ENCODE assay signal across 1 cellular context in the genomic region with DNA sequence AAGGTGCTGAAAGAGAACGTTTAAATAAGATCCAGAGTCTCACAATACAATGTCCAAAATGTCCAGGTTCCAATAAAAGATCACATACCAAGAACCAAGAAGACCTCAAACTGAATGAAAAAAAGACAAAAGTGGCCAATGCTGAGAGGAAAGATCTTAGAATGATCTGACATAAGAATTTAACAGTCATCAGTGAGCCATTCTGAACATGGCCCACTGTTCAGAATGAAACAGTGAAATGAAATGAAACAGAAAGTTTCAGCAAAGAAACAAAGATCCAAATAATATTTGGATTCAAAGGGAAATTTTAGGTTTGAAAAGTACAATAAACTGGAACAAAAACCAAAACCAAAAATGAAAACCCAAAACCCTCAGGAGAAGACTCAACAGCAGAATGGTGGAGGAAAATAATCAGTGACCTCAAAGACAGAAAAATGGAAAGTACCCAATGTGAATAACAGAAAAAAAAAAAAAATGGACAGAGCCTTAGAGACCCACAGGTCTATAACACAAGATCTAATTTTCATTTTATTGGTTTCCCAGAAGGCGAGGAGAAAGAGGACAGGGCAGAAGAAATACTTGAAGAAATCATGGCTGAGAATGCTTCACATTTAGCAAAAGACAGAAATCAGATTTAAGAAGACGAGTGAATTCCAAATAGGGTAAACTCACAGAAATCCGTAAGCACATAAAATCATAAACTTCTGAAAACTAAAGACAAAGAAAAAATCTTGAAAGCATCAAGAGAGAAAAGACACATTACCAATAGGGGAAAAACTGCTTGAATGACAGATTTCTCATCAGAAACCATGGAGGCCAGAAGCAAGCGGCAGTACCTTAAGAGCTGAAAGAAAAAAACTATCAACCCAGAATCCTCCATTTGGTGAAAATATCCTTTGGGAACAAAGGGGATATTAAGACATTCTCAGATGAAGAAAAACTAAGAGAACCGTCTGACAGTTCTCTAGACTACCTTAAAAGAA.
TF ChIP-seq lines count a peak whose summit lies in the region.

No MANE protein-coding gene starts in this region.

TF ChIP-seq in GM12878, 131 proteins besides CTCF, POLR2A, EP300 and RAD21 (continued from another document and continues in another):
- no peak for TF ChIP-seq E2F8 (IDR thresholded peaks at IDR 0.05; ENCODE audit: low read depth, partially characterized antibody)
- TF ChIP-seq SMAD1 (IDR thresholded peaks at IDR 0.05; ENCODE audit: low read depth, partially characterized antibody): no peak
- TF ChIP-seq POLR2AphosphoS2 (IDR thresholded peaks at IDR 0.05; ENCODE audit: low read depth, low read length): no peak
- no peak for TF ChIP-seq ASH2L (IDR thresholded peaks at IDR 0.05; ENCODE audit: borderline replicate concordance, low read depth)
- no peak for TF ChIP-seq SKIL (IDR thresholded peaks at IDR 0.05; ENCODE audit: low read depth, poor library complexity, severe bottlenecking)
- TF ChIP-seq JUNB (IDR thresholded peaks at IDR 0.05): peak; percentile 26; the same call in 1 of the 2 replicates
- TF ChIP-seq TAF1 (IDR thresholded peaks at IDR 0.05; ENCODE audit: borderline replicate concordance, low read depth, low read length): no peak
- no peak for TF ChIP-seq SREBF2 (IDR thresholded peaks at IDR 0.05; ENCODE audit: low read length)
- TF ChIP-seq CHD2 (IDR thresholded peaks at IDR 0.05; ENCODE audit: borderline replicate concordance, low read depth, low read length): no peak
- no peak for TF ChIP-seq HDAC2 (IDR thresholded peaks at IDR 0.05)
- no peak for TF ChIP-seq SMAD5 (IDR thresholded peaks at IDR 0.05; ENCODE audit: low read depth)
- no peak for TF ChIP-seq SP1 (IDR thresholded peaks at IDR 0.05; ENCODE audit: low read depth, low read length)
- no peak for TF ChIP-seq HCFC1 (IDR thresholded peaks at IDR 0.05; ENCODE audit: low read length)
- no peak for TF ChIP-seq USF2 (IDR thresholded peaks at IDR 0.05; ENCODE audit: borderline replicate concordance, low read depth, low read length)
- no peak for TF ChIP-seq TARDBP (IDR thresholded peaks at IDR 0.05; ENCODE audit: borderline replicate concordance)
- TF ChIP-seq CEBPZ (IDR thresholded peaks at IDR 0.05; ENCODE audit: low read depth, low read length): no peak
- peak; percentile 8; the same call in 1 of the 2 replicates for TF ChIP-seq CREB1 (IDR thresholded peaks at IDR 0.05; ENCODE audit: low read depth)
- TF ChIP-seq TCF7 (IDR thresholded peaks at IDR 0.05; ENCODE audit: borderline replicate concordance): no peak
- TF ChIP-seq ESRRA (IDR thresholded peaks at IDR 0.05; ENCODE audit: low read length): no peak
- TF ChIP-seq TBL1XR1 (IDR thresholded peaks at IDR 0.05; ENCODE audit: low read depth, low read length): no peak
- TF ChIP-seq RB1 (IDR thresholded peaks at IDR 0.05; ENCODE audit: borderline replicate concordance): no peak
- no peak for TF ChIP-seq NKRF (conservative IDR thresholded peaks at IDR 0.05)
- peak; percentile 31; the same call in 1 of the 2 replicates for TF ChIP-seq NBN (IDR thresholded peaks at IDR 0.05)
- TF ChIP-seq BCL3 (IDR thresholded peaks at IDR 0.05; ENCODE audit: borderline replicate concordance, insufficient read depth, low read depth, low read length, poor library complexity, severe bottlenecking): no peak
- no peak for TF ChIP-seq NFYA (IDR thresholded peaks at IDR 0.05; ENCODE audit: borderline replicate concordance, low read depth, low read length)
- peak; percentile 64 for TF ChIP-seq ZNF384 (IDR thresholded peaks at IDR 0.05; ENCODE audit: borderline replicate concordance, low read depth, low read length)
- TF ChIP-seq ZNF274 (IDR thresholded peaks at IDR 0.05; ENCODE audit: insufficient read depth, insufficient read length): no peak
- TF ChIP-seq KLF5 (IDR thresholded peaks at IDR 0.05; ENCODE audit: partially characterized antibody): no peak
- 0 out of 2 replicates have a peak, but pooled peaks have one; percentile 17 for TF ChIP-seq FOXM1 (IDR thresholded peaks at IDR 0.05; ENCODE audit: low read depth, low read length)
- TF ChIP-seq DPF2 (IDR thresholded peaks at IDR 0.05): no peak
- TF ChIP-seq BMI1 (IDR thresholded peaks at IDR 0.05; ENCODE audit: borderline replicate concordance): no peak
- TF ChIP-seq, protein P1, sequence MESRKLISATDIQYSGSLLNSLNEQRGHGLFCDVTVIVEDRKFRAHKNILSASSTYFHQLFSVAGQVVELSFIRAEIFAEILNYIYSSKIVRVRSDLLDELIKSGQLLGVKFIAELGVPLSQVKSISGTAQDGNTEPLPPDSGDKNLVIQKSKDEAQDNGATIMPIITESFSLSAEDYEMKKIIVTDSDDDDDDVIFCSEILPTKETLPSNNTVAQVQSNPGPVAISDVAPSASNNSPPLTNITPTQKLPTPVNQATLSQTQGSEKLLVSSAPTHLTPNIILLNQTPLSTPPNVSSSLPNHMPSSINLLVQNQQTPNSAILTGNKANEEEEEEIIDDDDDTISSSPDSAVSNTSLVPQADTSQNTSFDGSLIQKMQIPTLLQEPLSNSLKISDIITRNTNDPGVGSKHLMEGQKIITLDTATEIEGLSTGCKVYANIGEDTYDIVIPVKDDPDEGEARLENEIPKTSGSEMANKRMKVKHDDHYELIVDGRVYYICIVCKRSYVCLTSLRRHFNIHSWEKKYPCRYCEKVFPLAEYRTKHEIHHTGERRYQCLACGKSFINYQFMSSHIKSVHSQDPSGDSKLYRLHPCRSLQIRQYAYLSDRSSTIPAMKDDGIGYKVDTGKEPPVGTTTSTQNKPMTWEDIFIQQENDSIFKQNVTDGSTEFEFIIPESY (IDR thresholded peaks at IDR 0.05): no peak
- TF ChIP-seq YY1 (IDR thresholded peaks at IDR 0.05; ENCODE audit: low read depth, low read length): no peak
- no peak for TF ChIP-seq SRF (IDR thresholded peaks at IDR 0.05; ENCODE audit: low read depth in 2 of 2, low read length in 2 of 2)
- no peak for TF ChIP-seq SPI1 (IDR thresholded peaks at IDR 0.05; ENCODE audit: borderline replicate concordance, insufficient read depth, low read depth, low read length)
- no peak for TF ChIP-seq RBBP5 (conservative IDR thresholded peaks at IDR 0.05)
- TF ChIP-seq, protein P2, sequence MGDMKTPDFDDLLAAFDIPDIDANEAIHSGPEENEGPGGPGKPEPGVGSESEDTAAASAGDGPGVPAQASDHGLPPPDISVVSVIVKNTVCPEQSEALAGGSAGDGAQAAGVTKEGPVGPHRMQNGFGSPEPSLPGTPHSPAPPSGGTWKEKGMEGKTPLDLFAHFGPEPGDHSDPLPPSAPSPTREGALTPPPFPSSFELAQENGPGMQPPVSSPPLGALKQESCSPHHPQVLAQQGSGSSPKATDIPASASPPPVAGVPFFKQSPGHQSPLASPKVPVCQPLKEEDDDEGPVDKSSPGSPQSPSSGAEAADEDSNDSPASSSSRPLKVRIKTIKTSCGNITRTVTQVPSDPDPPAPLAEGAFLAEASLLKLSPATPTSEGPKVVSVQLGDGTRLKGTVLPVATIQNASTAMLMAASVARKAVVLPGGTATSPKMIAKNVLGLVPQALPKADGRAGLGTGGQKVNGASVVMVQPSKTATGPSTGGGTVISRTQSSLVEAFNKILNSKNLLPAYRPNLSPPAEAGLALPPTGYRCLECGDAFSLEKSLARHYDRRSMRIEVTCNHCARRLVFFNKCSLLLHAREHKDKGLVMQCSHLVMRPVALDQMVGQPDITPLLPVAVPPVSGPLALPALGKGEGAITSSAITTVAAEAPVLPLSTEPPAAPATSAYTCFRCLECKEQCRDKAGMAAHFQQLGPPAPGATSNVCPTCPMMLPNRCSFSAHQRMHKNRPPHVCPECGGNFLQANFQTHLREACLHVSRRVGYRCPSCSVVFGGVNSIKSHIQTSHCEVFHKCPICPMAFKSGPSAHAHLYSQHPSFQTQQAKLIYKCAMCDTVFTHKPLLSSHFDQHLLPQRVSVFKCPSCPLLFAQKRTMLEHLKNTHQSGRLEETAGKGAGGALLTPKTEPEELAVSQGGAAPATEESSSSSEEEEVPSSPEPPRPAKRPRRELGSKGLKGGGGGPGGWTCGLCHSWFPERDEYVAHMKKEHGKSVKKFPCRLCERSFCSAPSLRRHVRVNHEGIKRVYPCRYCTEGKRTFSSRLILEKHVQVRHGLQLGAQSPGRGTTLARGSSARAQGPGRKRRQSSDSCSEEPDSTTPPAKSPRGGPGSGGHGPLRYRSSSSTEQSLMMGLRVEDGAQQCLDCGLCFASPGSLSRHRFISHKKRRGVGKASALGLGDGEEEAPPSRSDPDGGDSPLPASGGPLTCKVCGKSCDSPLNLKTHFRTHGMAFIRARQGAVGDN (IDR thresholded peaks at IDR 0.05): no peak
- TF ChIP-seq ZBED1 (IDR thresholded peaks at IDR 0.05; ENCODE audit: borderline replicate concordance): no peak
